ENCODE assay signal across 15 cellular contexts in the genomic region with DNA sequence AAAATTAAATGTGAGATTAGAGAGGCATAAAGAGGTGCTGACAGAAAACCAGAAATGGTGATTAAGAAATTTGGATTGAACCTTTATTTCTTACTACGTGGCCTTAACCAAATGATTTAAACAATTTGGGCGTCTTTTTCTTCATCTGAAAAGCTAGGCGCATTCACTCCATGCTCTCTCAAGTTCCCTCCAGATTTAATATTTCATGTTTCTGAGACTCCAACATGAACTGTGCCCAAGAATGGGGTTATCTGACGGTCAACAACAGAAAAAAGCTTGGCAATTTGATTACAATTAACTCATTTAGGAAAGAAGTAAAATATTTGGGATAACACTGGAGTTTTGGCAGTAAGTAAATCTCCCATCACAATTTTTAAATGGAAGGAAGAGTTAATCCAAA.
DNase-seq lines count a peak whose midpoint lies in the region; ATAC-seq, FAIRE-seq and TF ChIP-seq lines count a peak whose summit lies in the region.
"Had no signal": no experiment of that assay in that cellular context is flagged by ENCODE, and none has a peak within 500 bp of the region (broad histone marks: within the 10 kb centered on the region; RNA-seq: fewer than 3 reads in every experiment).

No MANE protein-coding gene starts in this region.

- H3K36me3 ChIP-seq in ascending aorta = no peaks in the 10 kb centered on the region
- no peaks in the 10 kb centered on the region for H3K36me3 ChIP-seq in kidney (ENCODE audit: control insufficient read depth in 1 of 2, insufficient read depth in 2 of 2, low read length in 2 of 2)
- H3K36me3 ChIP-seq in rectal smooth muscle tissue (ENCODE audit: control insufficient read depth, insufficient read depth, low read length) = no peaks in the 10 kb centered on the region

- H3K27me3 ChIP-seq in ascending aorta (no peaks in the 10 kb centered on the region), rectal smooth muscle tissue (ENCODE audit: control insufficient read depth, insufficient read depth, low read length) (no peaks in the 10 kb centered on the region)

- peaks cover 15% of the 10 kb centered on the region for H3K36me3 Mint-ChIP-seq in activated T-helper 2 cell treated with anti-CD3 and anti-CD28 coated beads, Interferon-gamma antibody, Interleukin-2, Interleukin-4, amounts not matched to agents 10 μg/mL and 5 μg/mL and 100 μg/mL, durations not matched to agents 14 hours and 24 hours and 36 hours (ENCODE audit: low read depth)
- peaks cover 31% of the 10 kb centered on the region for H3K36me3 Mint-ChIP-seq in activated CD8-positive, alpha-beta memory T cell treated with anti-CD3 and anti-CD28 coated beads, Interleukin-2, amount 10 ng/mL, durations not matched to agents 7 days and 5 days

- H3K4me1 ChIP-seq in ascending aorta (peaks cover 0 to 32% of the 10 kb centered on the region in 2 donors), kidney (ENCODE audit: control insufficient read depth in 1 of 2, insufficient read depth in 1 of 2, low read depth in 1 of 2, low read length in 2 of 2) (no peaks in the 10 kb centered on the region), rectal smooth muscle tissue (ENCODE audit: control insufficient read depth, insufficient read depth, low read length) (peaks cover 2% of the 10 kb centered on the region)

- DNase-seq in GM18507 (ENCODE audit: extremely low spot score, insufficient read length, low read depth) (no peak), ascending aorta (ENCODE audit: low spot score in 2 of 2) (no peak), kidney (no peak), GM12891 (ENCODE audit: insufficient read length, low spot score) (no peak)
- DNase-seq in activated T-helper 2 cell treated with anti-CD3 and anti-CD28 coated beads, Interferon-gamma antibody, Interleukin-2, Interleukin-4, amounts not matched to agents 10 μg/mL and 5 μg/mL and 100 μg/mL, durations not matched to agents 14 hours and 24 hours and 36 hours (ENCODE audit: low spot score) = no peak
- DNase-seq in activated CD8-positive, alpha-beta memory T cell treated with anti-CD3 and anti-CD28 coated beads, Interleukin-2, amount 10 ng/mL, durations not matched to agents 7 days and 5 days = no peak
- DNase-seq: COR-L47, DMS53, NCI-H2107, NCI-H226, NCI-H526 treated with DMSO at 0.1 percent for 48 hours had no signal

- TF ChIP-seq POLR2A in GM12891 (IDR thresholded peaks at IDR 0.05; ENCODE audit: low read depth, low read length) = no peak

- no peaks in the 10 kb centered on the region for H3K9me3 Mint-ChIP-seq in activated T-helper 2 cell treated with anti-CD3 and anti-CD28 coated beads, Interferon-gamma antibody, Interleukin-2, Interleukin-4, amounts not matched to agents 10 μg/mL and 5 μg/mL and 100 μg/mL, durations not matched to agents 14 hours and 24 hours and 36 hours
- no peaks in the 10 kb centered on the region for H3K9me3 Mint-ChIP-seq in activated CD8-positive, alpha-beta memory T cell treated with anti-CD3 and anti-CD28 coated beads, Interleukin-2, amount 10 ng/mL, durations not matched to agents 7 days and 5 days (ENCODE audit: low read depth)

- no peak for ATAC-seq in activated CD8-positive, alpha-beta memory T cell treated with anti-CD3 and anti-CD28 coated beads, Interleukin-2, amount 10 ng/mL, durations not matched to agents 7 days and 5 days
- ATAC-seq in HG02678 (IDR thresholded peaks at IDR 0.05; ENCODE audit: unreplicated experiment) = no peak
- ATAC-seq: A549 had no signal

- H3K4me1 Mint-ChIP-seq in activated T-helper 2 cell treated with anti-CD3 and anti-CD28 coated beads, Interferon-gamma antibody, Interleukin-2, Interleukin-4, amounts not matched to agents 10 μg/mL and 5 μg/mL and 100 μg/mL, durations not matched to agents 14 hours and 24 hours and 36 hours (ENCODE audit: low read depth) = no peaks in the 10 kb centered on the region
- peaks cover 4% of the 10 kb centered on the region for H3K4me1 Mint-ChIP-seq in activated CD8-positive, alpha-beta memory T cell treated with anti-CD3 and anti-CD28 coated beads, Interleukin-2, amount 10 ng/mL, durations not matched to agents 7 days and 5 days

- FAIRE-seq in GM18507 (lab: Jason Lieb, UNC) (peak; percentile 35), kidney (lab: Jason Lieb, UNC) (no peak), GM12891 (lab: Jason Lieb, UNC) (no peak)
- FAIRE-seq: A549 had no signal

- no peak overlapping the region for H3K4me3 Mint-ChIP-seq in activated T-helper 2 cell treated with anti-CD3 and anti-CD28 coated beads, Interferon-gamma antibody, Interleukin-2, Interleukin-4, amounts not matched to agents 10 μg/mL and 5 μg/mL and 100 μg/mL, durations not matched to agents 14 hours and 24 hours and 36 hours (ENCODE audit: low read depth)
- no peak overlapping the region for H3K4me3 Mint-ChIP-seq in activated CD8-positive, alpha-beta memory T cell treated with anti-CD3 and anti-CD28 coated beads, Interleukin-2, amount 10 ng/mL, durations not matched to agents 7 days and 5 days

- H3K4me3 ChIP-seq in ascending aorta (no peak overlapping the region), kidney (ENCODE audit: low read length in 2 of 2) (no peak overlapping the region), rectal smooth muscle tissue (ENCODE audit: low read length) (no peak overlapping the region)
- H3K4me3 ChIP-seq: A549 had no signal

- TF ChIP-seq CTCF in ascending aorta (IDR thresholded peaks at IDR 0.05) = no peak
- no peak for TF ChIP-seq CTCF in kidney (IDR thresholded peaks at IDR 0.05; ENCODE audit: borderline replicate concordance, extremely low read depth, insufficient read depth)

- CTCF ChIA-PET in activated CD8-positive, alpha-beta memory T cell treated with anti-CD3 and anti-CD28 coated beads, Interleukin-2, amount 10 ng/mL, durations not matched to agents 7 days and 5 days (lab: Charles Lee) = no interaction called here

- H3K27ac ChIP-seq in ascending aorta (peak overlapping the region; percentile 16 to 37), kidney (ENCODE audit: low read depth in 2 of 2, low read length in 2 of 2) (peak overlapping the region; percentile 10 to 41), rectal smooth muscle tissue (ENCODE audit: low read depth, low read length) (peak overlapping the region; percentile 64)
- H3K27ac ChIP-seq: A549, C4-2B had no signal

- H3K9me3 ChIP-seq in ascending aorta (no peaks in the 10 kb centered on the region), kidney (ENCODE audit: control insufficient read depth in 1 of 2, low read length in 2 of 2) (no peaks in the 10 kb centered on the region)
- H3K9me3 ChIP-seq: A549 had no signal

- no peaks in the 10 kb centered on the region for H3K27me3 Mint-ChIP-seq in activated T-helper 2 cell treated with anti-CD3 and anti-CD28 coated beads, Interferon-gamma antibody, Interleukin-2, Interleukin-4, amounts not matched to agents 10 μg/mL and 5 μg/mL and 100 μg/mL, durations not matched to agents 14 hours and 24 hours and 36 hours (ENCODE audit: low read depth)
- no peaks in the 10 kb centered on the region for H3K27me3 Mint-ChIP-seq in activated CD8-positive, alpha-beta memory T cell treated with anti-CD3 and anti-CD28 coated beads, Interleukin-2, amount 10 ng/mL, durations not matched to agents 7 days and 5 days

- intact Hi-C loops in ascending aorta (cut with DNase I) = no loop called here
- intact Hi-C loops in kidney (cut with DNase I) = no loop called here
- intact Hi-C loops in activated T-helper 2 cell treated with anti-CD3 and anti-CD28 coated beads, Interferon-gamma antibody, Interleukin-2, Interleukin-4, amounts not matched to agents 10 μg/mL and 5 μg/mL and 100 μg/mL, durations not matched to agents 14 hours and 24 hours and 36 hours (cut with micrococcal nuclease) = no loop called here

- H3K9ac ChIP-seq in kidney (ENCODE audit: low read length in 2 of 2) (no peak overlapping the region), rectal smooth muscle tissue (ENCODE audit: low read length) (no peak overlapping the region)

- no peak overlapping the region for H3K27ac Mint-ChIP-seq in activated T-helper 2 cell treated with anti-CD3 and anti-CD28 coated beads, Interferon-gamma antibody, Interleukin-2, Interleukin-4, amounts not matched to agents 10 μg/mL and 5 μg/mL and 100 μg/mL, durations not matched to agents 14 hours and 24 hours and 36 hours
- no peak overlapping the region for H3K27ac Mint-ChIP-seq in activated CD8-positive, alpha-beta memory T cell treated with anti-CD3 and anti-CD28 coated beads, Interleukin-2, amount 10 ng/mL, durations not matched to agents 7 days and 5 days

TF ChIP-seq in GM12891, 5 proteins besides CTCF, POLR2A, EP300 and RAD21:
- TF ChIP-seq PAX5 (IDR thresholded peaks at IDR 0.05; ENCODE audit: insufficient read depth, low read length, severe bottlenecking) = no peak
- no peak for TF ChIP-seq TAF1 (IDR thresholded peaks at IDR 0.05; ENCODE audit: low read depth, low read length)
- TF ChIP-seq SPI1 (IDR thresholded peaks at IDR 0.05; ENCODE audit: low read depth, low read length) = no peak
- no peak for TF ChIP-seq POU2F2 (IDR thresholded peaks at IDR 0.05; ENCODE audit: low read depth, low read length)
- TF ChIP-seq POLR2AphosphoS5 (IDR thresholded peaks at IDR 0.05; ENCODE audit: low read depth, low read length) = no peak
